In the genomic region with DNA sequence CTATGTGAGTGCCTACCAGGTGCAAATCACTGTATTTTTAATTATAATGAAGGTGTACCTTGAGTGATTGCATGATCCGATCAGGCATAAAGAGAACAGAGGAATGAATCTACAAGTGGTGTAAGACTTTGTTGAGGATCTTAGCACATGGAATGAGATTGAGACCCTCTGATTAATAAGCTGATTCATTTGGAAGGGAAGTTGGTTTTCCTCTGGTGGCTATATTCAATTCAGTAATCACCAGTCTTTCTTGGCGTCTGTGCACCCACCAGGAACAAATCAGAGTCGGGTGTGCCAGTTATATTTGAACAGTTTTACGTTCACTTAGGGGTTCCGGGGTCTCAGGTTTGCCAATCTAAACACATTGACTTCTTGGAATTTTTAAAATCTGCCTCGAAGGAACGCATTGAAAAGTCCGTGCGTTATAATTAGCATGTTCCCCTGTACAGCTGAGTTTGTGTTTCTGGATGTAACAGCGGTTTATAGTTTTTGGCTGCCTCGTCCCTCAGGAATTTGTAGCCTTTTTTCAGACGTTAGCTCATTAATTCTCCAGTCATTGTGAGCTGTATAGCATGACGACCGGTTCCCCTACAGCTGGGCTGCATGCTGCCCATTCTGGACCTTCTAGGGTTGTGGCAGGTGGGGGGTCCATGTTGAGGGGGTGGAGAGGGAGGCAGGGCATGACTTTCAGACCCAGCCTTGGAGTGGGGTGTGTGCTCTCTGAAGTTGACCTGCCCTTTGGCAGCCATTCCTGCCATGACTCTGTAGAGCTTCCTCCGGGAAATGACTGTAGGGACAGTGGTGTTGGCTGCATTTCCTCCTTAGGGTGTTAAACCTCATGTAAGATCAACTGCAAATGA, we compare ENCODE assay signal across 2 cellular contexts.
TF ChIP-seq lines count a peak whose summit lies in the region.

No MANE protein-coding gene starts in this region.

TF ChIP-seq in IMR-90, 13 proteins besides CTCF, POLR2A, EP300 and RAD21:
- no peak for TF ChIP-seq RFX5 (IDR thresholded peaks at IDR 0.05; ENCODE audit: low read depth, low read length)
- TF ChIP-seq MAFK (IDR thresholded peaks at IDR 0.05; ENCODE audit: low read depth, low read length): 0 out of 2 replicates have a peak, but pooled peaks have one; percentile 1
- TF ChIP-seq, protein P1, sequence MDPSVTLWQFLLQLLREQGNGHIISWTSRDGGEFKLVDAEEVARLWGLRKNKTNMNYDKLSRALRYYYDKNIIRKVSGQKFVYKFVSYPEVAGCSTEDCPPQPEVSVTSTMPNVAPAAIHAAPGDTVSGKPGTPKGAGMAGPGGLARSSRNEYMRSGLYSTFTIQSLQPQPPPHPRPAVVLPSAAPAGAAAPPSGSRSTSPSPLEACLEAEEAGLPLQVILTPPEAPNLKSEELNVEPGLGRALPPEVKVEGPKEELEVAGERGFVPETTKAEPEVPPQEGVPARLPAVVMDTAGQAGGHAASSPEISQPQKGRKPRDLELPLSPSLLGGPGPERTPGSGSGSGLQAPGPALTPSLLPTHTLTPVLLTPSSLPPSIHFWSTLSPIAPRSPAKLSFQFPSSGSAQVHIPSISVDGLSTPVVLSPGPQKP (IDR thresholded peaks at IDR 0.05; ENCODE audit: borderline replicate concordance, low read depth, low read length): no peak
- TF ChIP-seq SMC3 (IDR thresholded peaks at IDR 0.05; ENCODE audit: low read depth, low read length): no peak
- TF ChIP-seq CEBPB (IDR thresholded peaks at IDR 0.05; ENCODE audit: low read depth, low read length): no peak
- TF ChIP-seq, protein P2, sequence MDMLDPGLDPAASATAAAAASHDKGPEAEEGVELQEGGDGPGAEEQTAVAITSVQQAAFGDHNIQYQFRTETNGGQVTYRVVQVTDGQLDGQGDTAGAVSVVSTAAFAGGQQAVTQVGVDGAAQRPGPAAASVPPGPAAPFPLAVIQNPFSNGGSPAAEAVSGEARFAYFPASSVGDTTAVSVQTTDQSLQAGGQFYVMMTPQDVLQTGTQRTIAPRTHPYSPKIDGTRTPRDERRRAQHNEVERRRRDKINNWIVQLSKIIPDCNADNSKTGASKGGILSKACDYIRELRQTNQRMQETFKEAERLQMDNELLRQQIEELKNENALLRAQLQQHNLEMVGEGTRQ (IDR thresholded peaks at IDR 0.05; ENCODE audit: low read depth, low read length): no peak
- no peak for TF ChIP-seq RCOR1 (IDR thresholded peaks at IDR 0.05; ENCODE audit: insufficient replicate concordance, low read length)
- TF ChIP-seq MAZ (IDR thresholded peaks at IDR 0.05; ENCODE audit: borderline replicate concordance, low read depth, low read length): no peak

TF ChIP-seq in H1, 55 proteins besides CTCF, POLR2A, EP300 and RAD21:
- TF ChIP-seq HDAC2 (IDR thresholded peaks at IDR 0.05; ENCODE audit: borderline replicate concordance in 1 of 2, low read depth in 2 of 2, low read length in 2 of 2): no peak
- TF ChIP-seq SIN3A (conservative IDR thresholded peaks at IDR 0.05 in 1 of 2, IDR thresholded peaks at IDR 0.05 in 1 of 2; ENCODE audit: low read depth in 1 of 2, low read length in 2 of 2): no peak
- TF ChIP-seq NANOG (IDR thresholded peaks at IDR 0.05; ENCODE audit: insufficient read depth, low read depth, low read length, poor library complexity, severe bottlenecking): no peak
- TF ChIP-seq KDM1A (IDR thresholded peaks at IDR 0.05; ENCODE audit: borderline replicate concordance, low read length): no peak
- TF ChIP-seq, protein P2 (IDR thresholded peaks at IDR 0.05; ENCODE audit: low read length): no peak
- TF ChIP-seq BCL11A (IDR thresholded peaks at IDR 0.05; ENCODE audit: low read depth in 2 of 2, low read length in 2 of 2): no peak
- no peak for TF ChIP-seq SUZ12 (IDR thresholded peaks at IDR 0.05; ENCODE audit: low read length)
- no peak for TF ChIP-seq FOSL1 (IDR thresholded peaks at IDR 0.05; ENCODE audit: insufficient read depth, low read depth, low read length)
- no peak for TF ChIP-seq JUN (IDR thresholded peaks at IDR 0.05; ENCODE audit: low read depth, low read length)
- TF ChIP-seq GABPA (IDR thresholded peaks at IDR 0.05; ENCODE audit: borderline replicate concordance, insufficient read depth, low read length): no peak
- TF ChIP-seq NRF1 (IDR thresholded peaks at IDR 0.05; ENCODE audit: low read depth, low read length): no peak
- TF ChIP-seq HDAC6 (IDR thresholded peaks at IDR 0.05; ENCODE audit: low read depth, low read length): no peak
- TF ChIP-seq RFX5 (IDR thresholded peaks at IDR 0.05; ENCODE audit: borderline replicate concordance, low read depth, low read length): no peak
- TF ChIP-seq, protein P3, sequence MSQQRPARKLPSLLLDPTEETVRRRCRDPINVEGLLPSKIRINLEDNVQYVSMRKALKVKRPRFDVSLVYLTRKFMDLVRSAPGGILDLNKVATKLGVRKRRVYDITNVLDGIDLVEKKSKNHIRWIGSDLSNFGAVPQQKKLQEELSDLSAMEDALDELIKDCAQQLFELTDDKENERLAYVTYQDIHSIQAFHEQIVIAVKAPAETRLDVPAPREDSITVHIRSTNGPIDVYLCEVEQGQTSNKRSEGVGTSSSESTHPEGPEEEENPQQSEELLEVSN (IDR thresholded peaks at IDR 0.05): no peak
